Comparison of ENCODE assay signal across 21 cellular contexts in genomic region chr4:85200106-85200505, GRCh38.
"Had no signal": no experiment of that assay in that cellular context is flagged by ENCODE, and none has a peak within 500 bp of the region (broad histone marks: within the 10 kb centered on the region; RNA-seq: fewer than 3 reads in every experiment).

No MANE protein-coding gene starts in this region.

- ATAC-seq: activated CD8-positive, alpha-beta T cell treated with anti-CD3 and anti-CD28 coated beads, Interleukin-2, amount 10 ng/mL, durations not matched to agents 7 days and 5 days; body of pancreas; gastroesophageal sphincter; natural killer cell; stimulated activated naive B cell treated with anti-CD40 and anti-IgM and Interleukin-4, amounts not matched to agents 10 μg/mL and 1 μg/mL and 100 μg/mL, for 72 hours; T-helper 17 cell had no signal

- H3K27me3 Mint-ChIP-seq: activated CD4-positive, alpha-beta T cell treated with anti-CD3 and anti-CD28 coated beads, Interleukin-2, amount 10 ng/mL, durations not matched to agents 24 days and 14 days; activated naive CD4-positive, alpha-beta T cell treated with anti-CD3 and anti-CD28 coated beads, Interleukin-2, amount 50 U/mL, for 24 hours; T-helper 17 cell had no signal

- FAIRE-seq: kidney, TTC549 had no signal

- H3K27me3 ChIP-seq: body of pancreas, gastroesophageal sphincter, tibial nerve had no signal

- H3K27ac Mint-ChIP-seq: activated CD4-positive, alpha-beta T cell treated with anti-CD3 and anti-CD28 coated beads, Interleukin-2, amount 10 ng/mL, durations not matched to agents 24 days and 14 days; activated CD8-positive, alpha-beta T cell treated with anti-CD3 and anti-CD28 coated beads, Interleukin-2, amount 10 ng/mL, durations not matched to agents 7 days and 5 days; activated naive CD4-positive, alpha-beta T cell treated with anti-CD3 and anti-CD28 coated beads, Interleukin-2, amount 50 U/mL, for 24 hours; memory B cell; natural killer cell; stimulated activated naive B cell treated with anti-CD40 and anti-IgM and Interleukin-4, amounts not matched to agents 10 μg/mL and 1 μg/mL and 100 μg/mL, for 72 hours; T-helper 17 cell had no signal

- H3K27ac ChIP-seq: body of pancreas, gastroesophageal sphincter, left ventricle myocardium inferior, tibial nerve had no signal

- H3K4me3 ChIP-seq: body of pancreas, gastroesophageal sphincter, left ventricle myocardium inferior, tibial nerve had no signal

- H3K4me1 ChIP-seq: body of pancreas, gastroesophageal sphincter, left ventricle myocardium inferior, tibial nerve had no signal

- H3K36me3 Mint-ChIP-seq: activated naive CD4-positive, alpha-beta T cell treated with anti-CD3 and anti-CD28 coated beads, Interleukin-2, amount 50 U/mL, for 24 hours had no signal

- DNase-seq: activated CD4-positive, alpha-beta T cell treated with anti-CD3 and anti-CD28 coated beads, Interleukin-2, amount 10 ng/mL, durations not matched to agents 24 days and 14 days; activated CD4-positive, CD25-positive, alpha-beta regulatory T cell; activated CD8-positive, alpha-beta memory T cell treated with anti-CD3 and anti-CD28 coated beads, Interleukin-2, amount 50 U/mL, for 4 hours; activated CD8-positive, alpha-beta T cell treated with anti-CD3 and anti-CD28 coated beads, Interleukin-2, amount 10 ng/mL, durations not matched to agents 7 days and 5 days; activated effector memory CD4-positive, alpha-beta T cell treated with anti-CD3 and anti-CD28 coated beads, Interleukin-2, amount 50 U/mL, for 16 hours; activated T-cell treated with anti-CD3 and anti-CD28 coated beads, Interleukin-2, amount 50 U/mL, for 48 hours; amniotic stem cell; body of pancreas; effector CD8-positive, alpha-beta T cell; kidney; left ventricle myocardium inferior; natural killer cell; retina; stimulated activated CD4-positive, alpha-beta T cell treated with anti-CD3 and anti-CD28 coated beads, Interleukin-2, amount 100 ng/mL, for 48 hours; stimulated activated naive B cell treated with anti-CD40 and anti-IgM and Interleukin-4, amounts not matched to agents 10 μg/mL and 1 μg/mL and 100 μg/mL, for 72 hours; T-helper 17 cell had no signal

- H3K36me3 ChIP-seq: gastroesophageal sphincter, left ventricle myocardium inferior, tibial nerve had no signal

- H3K4me1 Mint-ChIP-seq: activated CD4-positive, alpha-beta T cell treated with anti-CD3 and anti-CD28 coated beads, Interleukin-2, amount 10 ng/mL, durations not matched to agents 24 days and 14 days; activated naive CD4-positive, alpha-beta T cell treated with anti-CD3 and anti-CD28 coated beads, Interleukin-2, amount 50 U/mL, for 24 hours; memory B cell; natural killer cell; stimulated activated naive B cell treated with anti-CD40 and anti-IgM and Interleukin-4, amounts not matched to agents 10 μg/mL and 1 μg/mL and 100 μg/mL, for 72 hours; T-helper 17 cell had no signal

- H3K4me3 Mint-ChIP-seq: activated CD4-positive, alpha-beta T cell treated with anti-CD3 and anti-CD28 coated beads, Interleukin-2, amount 10 ng/mL, durations not matched to agents 24 days and 14 days; activated CD8-positive, alpha-beta T cell treated with anti-CD3 and anti-CD28 coated beads, Interleukin-2, amount 10 ng/mL, durations not matched to agents 7 days and 5 days; activated naive CD4-positive, alpha-beta T cell treated with anti-CD3 and anti-CD28 coated beads, Interleukin-2, amount 50 U/mL, for 24 hours; memory B cell; natural killer cell; stimulated activated naive B cell treated with anti-CD40 and anti-IgM and Interleukin-4, amounts not matched to agents 10 μg/mL and 1 μg/mL and 100 μg/mL, for 72 hours; T-helper 17 cell had no signal
